ENCODE assay signal across 12 cellular contexts in the genomic region with DNA sequence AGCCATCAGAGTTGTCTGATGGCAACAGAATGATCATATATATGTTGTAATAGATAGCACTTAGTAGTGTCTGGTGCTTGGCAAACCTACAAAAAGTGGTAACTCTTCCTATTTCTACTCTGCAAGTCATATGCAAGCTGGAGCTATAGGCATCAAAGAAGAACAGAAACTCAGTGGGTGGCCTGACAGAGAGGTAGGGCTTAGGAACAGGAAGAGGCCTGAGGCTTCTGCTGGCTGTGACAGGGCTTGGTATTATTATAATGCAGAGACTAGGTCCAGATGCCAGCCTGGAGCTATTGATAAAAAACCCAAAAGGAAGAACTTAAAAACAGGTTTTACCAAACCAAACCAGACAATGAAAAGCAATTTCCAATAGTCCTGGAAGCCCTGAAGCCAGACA. TPM values are rescaled to one million over a fixed set of nuclear protein-coding genes. Genes with fewer than 3 reads are reported as not detected.
DNase-seq lines count a peak whose midpoint lies in the region; ATAC-seq, FAIRE-seq and TF ChIP-seq lines count a peak whose summit lies in the region.
"Had no signal": no experiment of that assay in that cellular context is flagged by ENCODE, and none has a peak within 500 bp of the region (broad histone marks: within the 10 kb centered on the region; RNA-seq: fewer than 3 reads in every experiment).

No MANE protein-coding gene starts in this region.

- peak overlapping the region; percentile 56 for H3K4me3 Mint-ChIP-seq in activated T-cell treated with anti-CD3 and anti-CD28 coated beads, Interleukin-2, amount 50 U/mL, for 4 hours
- no peak overlapping the region for H3K4me3 Mint-ChIP-seq in immature natural killer cell

- no peak for FAIRE-seq in HTR-8/SVneo (lab: Jason Lieb, UNC)

- peaks cover 65% of the 10 kb centered on the region for H3K36me3 ChIP-seq in SK-N-MC (ENCODE audit: insufficient read depth, low read length)

- peaks cover 42% of the 10 kb centered on the region for H3K36me3 Mint-ChIP-seq in activated T-cell treated with anti-CD3 and anti-CD28 coated beads, Interleukin-2, amount 50 U/mL, for 4 hours (ENCODE audit: insufficient read depth)
- H3K36me3 Mint-ChIP-seq in immature natural killer cell, result peaks cover 33 to 51% (median 36%) of the 10 kb centered on the region in 3 donors

- no peak overlapping the region for H3K9ac ChIP-seq in SK-N-MC (ENCODE audit: insufficient read length)

- no peaks in the 10 kb centered on the region for H3K9me3 ChIP-seq in SK-N-MC (ENCODE audit: low read depth, low read length)
- H3K9me3 ChIP-seq: body of pancreas had no signal

- no peak for DNase-seq in activated T-cell treated with anti-CD3 and anti-CD28 coated beads, Interleukin-2, amount 50 U/mL, for 4 hours
- DNase-seq in activated T-cell treated with anti-CD3 and anti-CD28 coated beads for 4 hours (no peak), SK-N-MC (ENCODE audit: low read depth, low spot score) (no peak), immature natural killer cell (no peak), HTR-8/SVneo (ENCODE audit: insufficient read length, low spot score) (no peak)
- no peak for DNase-seq in stimulated activated naive CD8-positive, alpha-beta T cell treated with anti-CD3 and anti-CD28 coated beads, Interleukin-15, Interleukin-2, amounts not matched to agents 100 U/mL and 50 U/mL, for 24 hours
- DNase-seq: NCI-H446; stimulated activated CD8-positive, alpha-beta memory T cell treated with anti-CD3 and anti-CD28 coated beads, Interleukin-4, amount 100 ng/mL, for 48 hours had no signal

- no peaks in the 10 kb centered on the region for H3K9me3 Mint-ChIP-seq in activated T-cell treated with anti-CD3 and anti-CD28 coated beads, Interleukin-2, amount 50 U/mL, for 4 hours
- H3K9me3 Mint-ChIP-seq in immature natural killer cell, result no peaks in the 10 kb centered on the region

- H3K27ac Mint-ChIP-seq in immature natural killer cell, result peak overlapping the region in 2 of 6 donors; percentile 44 to 54

- H3K27me3 Mint-ChIP-seq in activated T-cell treated with anti-CD3 and anti-CD28 coated beads, Interleukin-2, amount 50 U/mL, for 4 hours (ENCODE audit: low read depth), result no peaks in the 10 kb centered on the region
- H3K27me3 Mint-ChIP-seq in immature natural killer cell (ENCODE audit: low read depth in 3 of 3), result peaks cover 4 to 11% (median 5%) of the 10 kb centered on the region in 3 donors

- peak overlapping the region; percentile 20; the same call in 1 of the 2 replicates for H3K4me3 ChIP-seq in SK-N-MC
- H3K4me3 ChIP-seq: body of pancreas, lung had no signal

- H3K27ac ChIP-seq in SK-N-MC, result peak overlapping the region; percentile 78

- peaks cover 25% of the 10 kb centered on the region for H3K4me1 Mint-ChIP-seq in activated T-cell treated with anti-CD3 and anti-CD28 coated beads, Interleukin-2, amount 50 U/mL, for 4 hours (ENCODE audit: low read depth)
- H3K4me1 Mint-ChIP-seq in immature natural killer cell, result peaks cover 0 to 2% of the 10 kb centered on the region in 2 donors

- peak; percentile 15 to 24 for ATAC-seq in activated T-cell treated with anti-CD3 and anti-CD28 coated beads, Interleukin-2, amount 50 U/mL, for 4 hours
- ATAC-seq in HG02981 (IDR thresholded peaks at IDR 0.05; ENCODE audit: unreplicated experiment), result peak; percentile 38
- ATAC-seq in stimulated activated naive CD8-positive, alpha-beta T cell treated with anti-CD3 and anti-CD28 coated beads, Interleukin-15, Interleukin-2, amounts not matched to agents 100 U/mL and 50 U/mL, for 24 hours, result peak; percentile 26
- ATAC-seq in SK-N-SH treated with all-trans-retinoic acid at 6 μM for 48 hours, result no peak
- ATAC-seq: body of pancreas had no signal

TF ChIP-seq in SK-N-SH treated with all-trans-retinoic acid at 6 μM for 48 hours, 23 proteins besides CTCF, POLR2A, EP300 and RAD21:
- no peak for TF ChIP-seq CSDC2 (CRISPR knock-in tag; IDR thresholded peaks at IDR 0.05)
- no peak for TF ChIP-seq RARB (CRISPR knock-in tag; IDR thresholded peaks at IDR 0.05)
- no peak for TF ChIP-seq TOX (CRISPR knock-in tag; IDR thresholded peaks at IDR 0.05; ENCODE audit: borderline replicate concordance)

RNA-seq across cellular contexts. Expression of gene DIAPH1, which starts 4.4 kb away (rescaled TPM):
- total RNA-seq in activated T-cell treated with anti-CD3 and anti-CD28 coated beads, Interleukin-2, amount 50 U/mL, for 4 hours, result 100 to 1,000 TPM; 243 to 289 (median 269) TPM
- polyA plus RNA-seq in immature natural killer cell, result 100 to 1,000 TPM; 108 to 187 (median 123) TPM

RNA-seq across cellular contexts. Expression of gene HDAC3, which starts 13.5 kb away (rescaled TPM):
- 10 to 100 TPM; 66.1 to 73.8 (median 71.7) TPM for total RNA-seq in activated T-cell treated with anti-CD3 and anti-CD28 coated beads, Interleukin-2, amount 50 U/mL, for 4 hours
- 100 to 1,000 TPM in 1 of 3 donors, 10 to 100 TPM in 2; 71.5 to 140 (median 80.6) TPM for polyA plus RNA-seq in immature natural killer cell

RNA-seq across cellular contexts. Expression of gene RELL2, which starts 13.6 kb away (rescaled TPM):
- total RNA-seq in activated T-cell treated with anti-CD3 and anti-CD28 coated beads, Interleukin-2, amount 50 U/mL, for 4 hours, result 10 to 100 TPM; 25.8 to 30.4 (median 29.5) TPM
- polyA plus RNA-seq in immature natural killer cell, result 1 to 10 TPM; 1.0 to 3.1 (median 1.5) TPM

RNA-seq across cellular contexts. Expression of gene FCHSD1, which starts 28.0 kb away (rescaled TPM):
- 10 to 100 TPM; 20.5 to 29.7 (median 22.1) TPM for total RNA-seq in activated T-cell treated with anti-CD3 and anti-CD28 coated beads, Interleukin-2, amount 50 U/mL, for 4 hours
- polyA plus RNA-seq in immature natural killer cell, result 10 to 100 TPM in 2 of 3 donors, 1 to 10 TPM in 1; 5.9 to 14.7 (median 10.9) TPM

RNA-seq across cellular contexts. Expression of gene ARAP3, which starts 58.8 kb away (rescaled TPM):
- 1 to 10 TPM in 2 of 3 donors, under 1 TPM in 1; 0.56 to 2.0 (median 1.1) TPM for total RNA-seq in activated T-cell treated with anti-CD3 and anti-CD28 coated beads, Interleukin-2, amount 50 U/mL, for 4 hours
- 1 to 10 TPM in 1 of 3 donors, under 1 TPM in 1, not detected in 1; 0.68 to 1.3 TPM for polyA plus RNA-seq in immature natural killer cell
